Comparison of ENCODE assay signal across 8 cellular contexts in genomic region chr2:136131961-136132839, GRCh38. TPM values are rescaled to one million over a fixed set of nuclear protein-coding genes. Genes with fewer than 3 reads are reported as not detected.
DNase-seq lines count a peak whose midpoint lies in the region; ATAC-seq and TF ChIP-seq lines count a peak whose summit lies in the region.

No MANE protein-coding gene starts in this region.

- TF ChIP-seq CTCF in adrenal gland (IDR thresholded peaks at IDR 0.05), result no peak

- H3K9ac ChIP-seq in BLaER1 (peak overlapping the region; percentile 44), mucosa of rectum (ENCODE audit: low read depth in 1 of 2, low read length in 2 of 2) (peak overlapping the region; percentile 1 to 63)

- no peak for TF ChIP-seq POLR2A in adrenal gland (IDR thresholded peaks at IDR 0.05)

- H3K4me2 ChIP-seq in BLaER1, result peak overlapping the region; percentile 91

- ATAC-seq in GM19328 (IDR thresholded peaks at IDR 0.05; ENCODE audit: unreplicated experiment) (peak; percentile 81), HG03354 (IDR thresholded peaks at IDR 0.05; ENCODE audit: poor library complexity, severe bottlenecking, unreplicated experiment) (peak; percentile 75)

- H3K4me3 ChIP-seq in BLaER1 (peak overlapping the region; percentile 52), mucosa of rectum (ENCODE audit: low read length in 2 of 2) (no peak overlapping the region), adrenal gland (no peak overlapping the region)

- H3K36me3 ChIP-seq in BLaER1 (no peaks in the 10 kb centered on the region), mucosa of rectum (ENCODE audit: control insufficient read depth in 2 of 2, insufficient read depth in 2 of 2, low read length in 2 of 2) (no peaks in the 10 kb centered on the region), adrenal gland (replicated peaks in 1 of 2) (no peaks in the 10 kb centered on the region)

- intact Hi-C loops in adrenal gland (cut with DNase I), result no loop called here

- H3K9me3 ChIP-seq in BLaER1, result no peaks in the 10 kb centered on the region; the same call in 1 of the 2 replicates
- no peaks in the 10 kb centered on the region for H3K9me3 ChIP-seq in mucosa of rectum (ENCODE audit: control insufficient read depth in 2 of 2, low read length in 2 of 2)
- no peaks in the 10 kb centered on the region for H3K9me3 ChIP-seq in adrenal gland (replicated peaks in 1 of 3)

- H3K27me3 ChIP-seq in BLaER1 (peaks cover 6% of the 10 kb centered on the region; the same call in 1 of the 2 replicates), mucosa of rectum (ENCODE audit: control insufficient read depth in 2 of 2, insufficient read depth in 2 of 2, low read length in 2 of 2) (no peaks in the 10 kb centered on the region), adrenal gland (no peaks in the 10 kb centered on the region)

- 69 to 78% (median 74%) methylated on average over 16 of the region's 16 CpGs for WGBS in adrenal gland, 4 donors

- H4K20me1 ChIP-seq in BLaER1, result no peaks in the 10 kb centered on the region

- H3K27ac ChIP-seq in BLaER1 (peak overlapping the region; percentile 49; the same call in 1 of the 2 replicates), mucosa of rectum (ENCODE audit: low read depth in 2 of 2, low read length in 2 of 2) (peak overlapping the region; percentile 46 to 74), adrenal gland (no peak overlapping the region)

- peak; percentile 77 for DNase-seq in activated CD4-positive, alpha-beta T cell treated with anti-CD3 and anti-CD28 coated beads, Interleukin-2, amount 50 U/mL, for 1 hour
- DNase-seq in kidney tubule cell (ENCODE audit: low spot score) (no peak), KBM-7 (no peak), adrenal gland (no peak)

- in situ Hi-C loops in KBM-7 (cut with MboI; ENCODE audit: low pct_unique_long_range_greater_than_20kb, low sequenced_read_pairs), result no loop called here

- H3K4me1 ChIP-seq in BLaER1 (peaks cover 100% of the 10 kb centered on the region), mucosa of rectum (ENCODE audit: control insufficient read depth in 2 of 2, insufficient read depth in 2 of 2, low read length in 2 of 2) (peaks cover 0 to 10% of the 10 kb centered on the region in 2 donors), adrenal gland (replicated peaks in 1 of 2) (peaks cover 0 to 13% of the 10 kb centered on the region in 2 donors)

RNA-seq across cellular contexts. Expression of gene CXCR4, which starts 14.3 kb away (rescaled TPM):
- total RNA-seq in adrenal gland, result 100 to 1,000 TPM in 2 of 8 donors, 10 to 100 TPM in 6; 21.9 to 344 (median 79.8) TPM
- polyA plus RNA-seq in adrenal gland, result 100 to 1,000 TPM in 1 of 3 donors, 10 to 100 TPM in 2; 34.3 to 186 (median 84.3) TPM

Comparison
In these comparisons a context has a peak if more than half of its experiments do, and no peak if none do; other contexts are left out.
1. H3K27ac ChIP-seq: peak in BLaER1 (single experiment) and mucosa of rectum (2 of 2); none in adrenal gland (0 of 5).